In genomic region chr1:155859881-155860841, GRCh38 we compare ENCODE assay signal across 8 cellular contexts. TPM values are rescaled to one million over a fixed set of nuclear protein-coding genes. Genes with fewer than 3 reads are reported as not detected.
DNase-seq lines count a peak whose midpoint lies in the region; ATAC-seq and TF ChIP-seq lines count a peak whose summit lies in the region.

No MANE protein-coding gene starts in this region.

- peaks cover 4% of the 10 kb centered on the region for H3K36me3 ChIP-seq in upper lobe of right lung

- no peaks in the 10 kb centered on the region for H3K9me3 Mint-ChIP-seq in activated naive CD4-positive, alpha-beta T cell treated with anti-CD3 and anti-CD28 coated beads, Interleukin-2, amount 50 U/mL, for 72 hours

- H3K36me3 Mint-ChIP-seq in activated naive CD4-positive, alpha-beta T cell treated with anti-CD3 and anti-CD28 coated beads, Interleukin-2, amount 50 U/mL, for 72 hours, result peaks cover 12 to 14% of the 10 kb centered on the region in 2 donors

- peak overlapping the region; percentile 88 to 91 for H3K27ac Mint-ChIP-seq in activated naive CD4-positive, alpha-beta T cell treated with anti-CD3 and anti-CD28 coated beads, Interleukin-2, amount 50 U/mL, for 72 hours

- peaks cover 19% of the 10 kb centered on the region for H3K4me1 ChIP-seq in upper lobe of right lung

- in situ Hi-C loops in KBM-7 (cut with MboI; ENCODE audit: low pct_unique_long_range_greater_than_20kb, low sequenced_read_pairs), result no loop called here

- peak; percentile 45 to 51 for ATAC-seq in activated naive CD4-positive, alpha-beta T cell treated with anti-CD3 and anti-CD28 coated beads, Interleukin-2, amount 50 U/mL, for 72 hours
- ATAC-seq in Right ventricle myocardium inferior, result peak; percentile 62
- peak; percentile 22 for ATAC-seq in omental fat pad (ENCODE audit: low FRiP score)
- ATAC-seq in upper lobe of right lung, result peak; percentile 23
- ATAC-seq in HG03175 (IDR thresholded peaks at IDR 0.05; ENCODE audit: unreplicated experiment), result no peak

- H3K27ac ChIP-seq in upper lobe of right lung, result peak overlapping the region; percentile 45

- peak; percentile 77 for DNase-seq in GM10266 (ENCODE audit: extremely low spot score)
- DNase-seq in KBM-7, result peak; percentile 25
- peak; percentile 87 for DNase-seq in SHP77 treated with DMSO at 0.1 percent for 48 hours (lab: John Stamatoyannopoulos, UW)
- peak; percentile 57 to 71 for DNase-seq in activated naive CD4-positive, alpha-beta T cell treated with anti-CD3 and anti-CD28 coated beads, Interleukin-2, amount 50 U/mL, for 72 hours (ENCODE audit: low spot score in 2 of 2)
- peak; percentile 87 for DNase-seq in Right ventricle myocardium inferior (ENCODE audit: missing footprints)
- peak; percentile 30 for DNase-seq in omental fat pad (ENCODE audit: low spot score)
- DNase-seq in upper lobe of right lung, result peak; percentile 74

- no peak for TF ChIP-seq CTCF in GM10266 (IDR thresholded peaks at IDR 0.05; ENCODE audit: control insufficient read depth, insufficient read depth, low read depth, missing control alignments)
- no peak for TF ChIP-seq CTCF in omental fat pad (IDR thresholded peaks at IDR 0.05)
- no peak for TF ChIP-seq CTCF in upper lobe of right lung (IDR thresholded peaks at IDR 0.05)

- peak overlapping the region; percentile 61 for H3K4me3 ChIP-seq in upper lobe of right lung

- no peaks in the 10 kb centered on the region for H3K27me3 ChIP-seq in upper lobe of right lung

- intact Hi-C loops in Right ventricle myocardium inferior (cut with DNase I) (loop anchor here (1.0 to 5.0 kb wide), 3 partner anchors 33 to 193 kb away; partner anchors contain the start of genes RIT1 and UBQLN4), upper lobe of right lung (cut with DNase I) (no loop called here)

- no peaks in the 10 kb centered on the region for H3K9me3 ChIP-seq in upper lobe of right lung

RNA-seq across cellular contexts. Expression of gene SYT11, which starts 0.8 kb away (rescaled TPM):
- total RNA-seq in activated naive CD4-positive, alpha-beta T cell treated with anti-CD3 and anti-CD28 coated beads, Interleukin-2, amount 50 U/mL, for 72 hours, result 10 to 100 TPM; 20.9 to 21.5 TPM
- total RNA-seq in Right ventricle myocardium inferior (9.2 TPM), omental fat pad (10 to 100 TPM in 1 of 4 donors, 1 to 10 TPM in 3; 4.2 to 11.2 (median 6.2) TPM), upper lobe of right lung (8.9 TPM)

RNA-seq across cellular contexts. Expression of gene GON4L, which starts 3.1 kb away (rescaled TPM):
- 10 to 100 TPM; 63.7 to 80.4 TPM for total RNA-seq in activated naive CD4-positive, alpha-beta T cell treated with anti-CD3 and anti-CD28 coated beads, Interleukin-2, amount 50 U/mL, for 72 hours
- 19.3 TPM for total RNA-seq in Right ventricle myocardium inferior
- 10 to 100 TPM; 21.5 to 52.0 (median 37.9) TPM for total RNA-seq in omental fat pad
- total RNA-seq in upper lobe of right lung, result 49.5 TPM

RNA-seq across cellular contexts. Expression of gene RIT1, which starts 51.0 kb away (rescaled TPM):
- 10 to 100 TPM; 33.1 to 49.2 TPM for total RNA-seq in activated naive CD4-positive, alpha-beta T cell treated with anti-CD3 and anti-CD28 coated beads, Interleukin-2, amount 50 U/mL, for 72 hours
- total RNA-seq in Right ventricle myocardium inferior, result 21.7 TPM
- total RNA-seq in omental fat pad, result 10 to 100 TPM; 27.1 to 38.5 (median 32.9) TPM
- 49.9 TPM for total RNA-seq in upper lobe of right lung

Comparison
In these comparisons a context has a peak if more than half of its experiments do, and no peak if none do; other contexts are left out.
1. DNase-seq: peak in every context shown above with its lines; median percentile 87 in SHP77 treated with DMSO at 0.1 percent for 48 hours; 87 in Right ventricle myocardium inferior; 77 in GM10266; 74 in upper lobe of right lung; 64 in activated naive CD4-positive, alpha-beta T cell treated with anti-CD3 and anti-CD28 coated beads, Interleukin-2, amount 50 U/mL, for 72 hours; 30 in omental fat pad; 25 in KBM-7.